In genomic region chr10:97916586-97916985, GRCh38 we compare ENCODE assay signal across 16 cellular contexts.
DNase-seq lines count a peak whose midpoint lies in the region; ATAC-seq lines count a peak whose summit lies in the region.
"Had no signal": no experiment of that assay in that cellular context is flagged by ENCODE, and none has a peak within 500 bp of the region (broad histone marks: within the 10 kb centered on the region; RNA-seq: fewer than 3 reads in every experiment).

No MANE protein-coding gene starts in this region.

- no peaks in the 10 kb centered on the region for H3F3A ChIP-seq in GM23248 (ENCODE audit: insufficient read depth)

- no peaks in the 10 kb centered on the region for H4K20me1 ChIP-seq in GM23248 (ENCODE audit: insufficient read depth)

- intact Hi-C loops in Right ventricle myocardium superior (cut with DNase I) = no loop called here

- no peaks in the 10 kb centered on the region for H3K36me3 ChIP-seq in GM23248 (ENCODE audit: low read depth)
- no peaks in the 10 kb centered on the region for H3K36me3 ChIP-seq in HAP-1 (replicated peaks)

- H3K9me2 ChIP-seq in GM23248 (ENCODE audit: insufficient read depth) = no peaks in the 10 kb centered on the region

- H3K4me2 ChIP-seq in GM23248 (ENCODE audit: unreplicated experiment) = no peak overlapping the region

- peak; percentile 49 for DNase-seq in GM23248
- peak in 34 of 56 donors; percentile 4 to 69 (median 34) for DNase-seq in amygdala (lab: John Stamatoyannopoulos, UW)
- DNase-seq in Right ventricle myocardium superior = peak; percentile 35
- peak; percentile 77 for DNase-seq in putamen (ENCODE audit: low spot score)
- no peak for DNase-seq in HAP-1 (ENCODE audit: low spot score in 2 of 2)
- DNase-seq in NCI-H69 (lab: John Stamatoyannopoulos, UW) = no peak
- no peak for DNase-seq in stimulated activated naive CD8-positive, alpha-beta T cell treated with anti-CD3 and anti-CD28 coated beads, Interleukin-15, Interleukin-2, amounts not matched to agents 100 U/mL and 50 U/mL, for 24 hours
- DNase-seq: activated CD4-positive, alpha-beta memory T cell treated with anti-CD3 and anti-CD28 coated beads, Interleukin-2, amount 10 ng/mL, durations not matched to agents 7 days and 5 days; activated effector memory CD4-positive, alpha-beta T cell treated with Interleukin-2 at 50 U/mL for 16 hours; GDM1; NCI-H226; psoas muscle; stimulated activated CD4-positive, alpha-beta T cell treated with anti-CD3 and anti-CD28 coated beads, Interleukin-2, amount 100 ng/mL, for 48 hours; T-helper 2 cell had no signal

- WGBS in GM23248 (ENCODE audit: low coverage in 1 of 2, low lambda C conversion rate in 2 of 2, missing lambda C conversion rate in 2 of 2), 2 experiments = 3% methylated on average over 4 of the region's 4 CpGs

- no peak overlapping the region for H3K9ac ChIP-seq in GM23248

- H3K79me2 ChIP-seq in GM23248 (ENCODE audit: insufficient read depth) = no peaks in the 10 kb centered on the region

- in situ Hi-C loops in GM23248 (cut with MboI) = loop anchor here (10.0 kb wide), 1 partner anchor 128 kb away; no protein-coding TSS in a partner anchor
- in situ Hi-C loops in HAP-1 (cut with MboI; ENCODE audit: low sequenced_read_pairs) = loop anchor here (10.0 kb wide), 1 partner anchor 128 kb away; no protein-coding TSS in a partner anchor

- H3K27me3 ChIP-seq in GM23248 (replicated peaks; ENCODE audit: insufficient read depth) = peaks cover 51% of the 10 kb centered on the region
- peaks cover 12% of the 10 kb centered on the region; the same call in 1 of the 2 replicates for H3K27me3 ChIP-seq in HAP-1 (ENCODE audit: low read depth)

- no peak overlapping the region for H3K27ac ChIP-seq in GM23248
- H3K27ac ChIP-seq: psoas muscle had no signal

- H3K9me3 ChIP-seq in GM23248 (ENCODE audit: low read depth) (no peaks in the 10 kb centered on the region), HAP-1 (no peaks in the 10 kb centered on the region)
- H3K9me3 ChIP-seq: psoas muscle had no signal

- H2AFZ ChIP-seq in GM23248 = no peak overlapping the region

- ATAC-seq in Right ventricle myocardium superior (ENCODE audit: poor library complexity) = peak; percentile 83
- no peak for ATAC-seq in GM21423 (IDR thresholded peaks at IDR 0.05; ENCODE audit: unreplicated experiment)
- ATAC-seq in stimulated activated naive CD8-positive, alpha-beta T cell treated with anti-CD3 and anti-CD28 coated beads, Interleukin-15, Interleukin-2, amounts not matched to agents 100 U/mL and 50 U/mL, for 24 hours = no peak
- ATAC-seq: Panc1 had no signal

- H3K4me3 ChIP-seq in GM23248 (no peak overlapping the region), HAP-1 (no peak overlapping the region)
- H3K4me3 ChIP-seq: psoas muscle had no signal

- no peaks in the 10 kb centered on the region for H3K4me1 ChIP-seq in GM23248 (ENCODE audit: insufficient read depth)
- no peaks in the 10 kb centered on the region for H3K4me1 ChIP-seq in HAP-1

Comparison
In these comparisons a context has a peak if more than half of its experiments do, and no peak if none do; other contexts are left out.
1. DNase-seq: peak in GM23248 (single experiment), amygdala (34 of 56), Right ventricle myocardium superior (single experiment) and putamen (single experiment); none in HAP-1 (0 of 2), NCI-H69 (single experiment) and stimulated activated naive CD8-positive, alpha-beta T cell treated with anti-CD3 and anti-CD28 coated beads, Interleukin-15, Interleukin-2, amounts not matched to agents 100 U/mL and 50 U/mL, for 24 hours (single experiment).